Comparison of ENCODE assay signal across 8 cellular contexts in the genomic region with DNA sequence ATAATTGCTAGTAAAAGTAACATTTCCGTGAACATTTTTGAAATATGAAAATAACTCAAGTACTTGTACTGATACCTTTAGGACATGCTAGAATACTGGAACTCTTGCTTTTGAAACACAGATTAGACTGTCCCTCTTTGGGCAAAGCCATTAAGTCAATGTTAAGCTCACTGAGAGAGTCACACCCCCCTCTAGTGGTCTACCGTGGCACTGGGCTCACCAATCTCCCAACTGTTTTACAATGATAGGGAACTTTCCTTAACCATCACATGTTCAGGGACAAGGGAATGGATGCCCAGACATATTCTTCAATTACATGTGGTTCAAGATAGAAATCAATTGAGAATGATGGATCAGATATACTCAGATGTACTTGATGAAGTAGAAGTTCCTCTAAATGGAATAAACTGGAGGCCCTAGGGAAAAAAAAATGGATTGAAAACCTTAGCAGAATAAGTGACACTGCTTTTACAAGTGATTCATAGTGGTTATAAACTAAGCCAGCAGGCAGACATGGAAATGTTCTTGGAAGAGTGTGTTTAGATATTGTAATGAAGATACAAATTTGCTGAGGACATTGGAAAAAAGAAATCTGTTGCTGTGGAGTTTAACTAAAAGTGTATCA. TPM values are rescaled to one million over a fixed set of nuclear protein-coding genes. Genes with fewer than 3 reads are reported as not detected.
DNase-seq lines count a peak whose midpoint lies in the region; ATAC-seq and TF ChIP-seq lines count a peak whose summit lies in the region.

No MANE protein-coding gene starts in this region.

- CTCF ChIA-PET in Caco-2 (lab: Charles Lee) = interaction anchor here (0.6 to 4.3 kb wide), 23 partner anchors 9 to 699 kb away, joined by 3 to 28 read pairs (median 4); no protein-coding TSS in a partner anchor

- peak overlapping the region; percentile 73 for H3K27ac Mint-ChIP-seq in Caco-2 (ENCODE audit: unreplicated experiment)
- H3K27ac Mint-ChIP-seq in activated T-helper 2 cell treated with anti-CD3 and anti-CD28 coated beads, Interferon-gamma antibody, Interleukin-2, Interleukin-4, amounts not matched to agents 10 μg/mL and 5 μg/mL and 100 μg/mL, durations not matched to agents 14 hours and 24 hours and 36 hours = no peak overlapping the region

- H2AFZ ChIP-seq in osteoblast (ENCODE audit: low read length) = no peak overlapping the region

- intact Hi-C loops in Caco-2 (cut with micrococcal nuclease; ENCODE audit: unreplicated experiment) = loop anchor here (1.0 to 5.0 kb wide), 5 partner anchors 91 to 270 kb away; no protein-coding TSS in a partner anchor
- intact Hi-C loops in activated T-helper 2 cell treated with anti-CD3 and anti-CD28 coated beads, Interferon-gamma antibody, Interleukin-2, Interleukin-4, amounts not matched to agents 10 μg/mL and 5 μg/mL and 100 μg/mL, durations not matched to agents 14 hours and 24 hours and 36 hours (cut with micrococcal nuclease) = loop anchor here (1.0 kb wide), 1 partner anchor 130 kb away; no protein-coding TSS in a partner anchor
- intact Hi-C loops in thyroid gland (cut with DNase I) = no loop called here

- H3K4me3 Mint-ChIP-seq in Caco-2 (ENCODE audit: unreplicated experiment) = no peak overlapping the region
- no peak overlapping the region for H3K4me3 Mint-ChIP-seq in activated T-helper 2 cell treated with anti-CD3 and anti-CD28 coated beads, Interferon-gamma antibody, Interleukin-2, Interleukin-4, amounts not matched to agents 10 μg/mL and 5 μg/mL and 100 μg/mL, durations not matched to agents 14 hours and 24 hours and 36 hours (ENCODE audit: low read depth)

- H4K20me1 ChIP-seq in osteoblast (ENCODE audit: insufficient read depth, low read length) = no peaks in the 10 kb centered on the region

- H3K36me3 ChIP-seq in Caco-2 (ENCODE audit: control insufficient read depth, insufficient read depth, low read length) = no peaks in the 10 kb centered on the region
- no peaks in the 10 kb centered on the region for H3K36me3 ChIP-seq in osteoblast (ENCODE audit: insufficient read depth, low read length)
- H3K36me3 ChIP-seq in thyroid gland = no peaks in the 10 kb centered on the region

- no peaks in the 10 kb centered on the region for H3K36me3 Mint-ChIP-seq in Caco-2 (ENCODE audit: insufficient read depth, unreplicated experiment)
- H3K36me3 Mint-ChIP-seq in activated T-helper 2 cell treated with anti-CD3 and anti-CD28 coated beads, Interferon-gamma antibody, Interleukin-2, Interleukin-4, amounts not matched to agents 10 μg/mL and 5 μg/mL and 100 μg/mL, durations not matched to agents 14 hours and 24 hours and 36 hours (ENCODE audit: low read depth) = no peaks in the 10 kb centered on the region

- no peaks in the 10 kb centered on the region for H3K9me3 ChIP-seq in Caco-2
- H3K9me3 ChIP-seq in osteoblast (ENCODE audit: low read depth, low read length) = no peaks in the 10 kb centered on the region
- H3K9me3 ChIP-seq in thyroid gland = no peaks in the 10 kb centered on the region

- DNase-seq in Caco-2 (peak; percentile 88 to 95), HPDE6-E6E7 (ENCODE audit: extremely low spot score) (peak; percentile 34), RPMI7951 (ENCODE audit: low read depth) (peak; percentile 56), foreskin keratinocyte (peak in 1 of 2 donors; percentile 63), osteoblast (ENCODE audit: insufficient read length, low spot score, missing footprints) (peak; percentile 83), thyroid gland (peak; percentile 36 to 51)
- DNase-seq in activated T-helper 2 cell treated with anti-CD3 and anti-CD28 coated beads, Interferon-gamma antibody, Interleukin-2, Interleukin-4, amounts not matched to agents 10 μg/mL and 5 μg/mL and 100 μg/mL, durations not matched to agents 14 hours and 24 hours and 36 hours (ENCODE audit: low spot score) = peak; percentile 20

- H3K4me3 ChIP-seq in Caco-2 (ENCODE audit: low read depth, low read length) (no peak overlapping the region), osteoblast (ENCODE audit: insufficient read depth, low read length) (no peak overlapping the region), thyroid gland (replicated peaks in 1 of 3) (no peak overlapping the region)

- H3K27me3 ChIP-seq in Caco-2 (replicated peaks; ENCODE audit: control insufficient read depth, insufficient read depth, low read length) = no peaks in the 10 kb centered on the region
- no peaks in the 10 kb centered on the region for H3K27me3 ChIP-seq in foreskin keratinocyte
- no peaks in the 10 kb centered on the region for H3K27me3 ChIP-seq in osteoblast (ENCODE audit: insufficient read depth, low read length)
- H3K27me3 ChIP-seq in thyroid gland = no peaks in the 10 kb centered on the region

- no peak overlapping the region for H3K27ac ChIP-seq in foreskin keratinocyte
- H3K27ac ChIP-seq in osteoblast (ENCODE audit: low read depth, low read length) = no peak overlapping the region
- H3K27ac ChIP-seq in thyroid gland = no peak overlapping the region

- peaks cover 7% of the 10 kb centered on the region for H3K4me1 ChIP-seq in Caco-2
- peaks cover 13% of the 10 kb centered on the region for H3K4me1 ChIP-seq in foreskin keratinocyte
- peaks cover 10% of the 10 kb centered on the region for H3K4me1 ChIP-seq in osteoblast (ENCODE audit: insufficient read depth, low read length)
- no peaks in the 10 kb centered on the region for H3K4me1 ChIP-seq in thyroid gland

- peak; percentile 87 for ATAC-seq in foreskin keratinocyte
- no peak for ATAC-seq in GM18873 (IDR thresholded peaks at IDR 0.05; ENCODE audit: low FRiP score, unreplicated experiment)

- WGBS in thyroid gland, 2 donors = 2 to 4% methylated on average over 2 of the region's 2 CpGs

- H3K9me3 Mint-ChIP-seq in Caco-2 (ENCODE audit: unreplicated experiment) = no peaks in the 10 kb centered on the region
- H3K9me3 Mint-ChIP-seq in activated T-helper 2 cell treated with anti-CD3 and anti-CD28 coated beads, Interferon-gamma antibody, Interleukin-2, Interleukin-4, amounts not matched to agents 10 μg/mL and 5 μg/mL and 100 μg/mL, durations not matched to agents 14 hours and 24 hours and 36 hours = no peaks in the 10 kb centered on the region

- no peak for TF ChIP-seq POLR2A in thyroid gland (IDR thresholded peaks at IDR 0.05)

- TF ChIP-seq CTCF in Caco-2 (IDR thresholded peaks at IDR 0.05; ENCODE audit: insufficient read depth in 1 of 2, low read depth in 1 of 2, low read length in 1 of 2, severe bottlenecking in 1 of 2, unreplicated experiment in 1 of 2) (peak; percentile 98 to 99), foreskin keratinocyte (conservative IDR thresholded peaks at IDR 0.05) (peak; percentile 89), osteoblast (IDR thresholded peaks at IDR 0.05; ENCODE audit: extremely low read depth, low read depth, low read length) (peak; percentile 98), thyroid gland (IDR thresholded peaks at IDR 0.05) (peak in 4 of 6 experiments; percentile 22 to 73 (median 52))

- POLR2A ChIA-PET in Caco-2 (lab: Charles Lee) = interaction anchor here (0.5 kb wide), 1 partner anchor 29 kb away, joined by 3 read pairs; no protein-coding TSS in a partner anchor

- no peaks in the 10 kb centered on the region for H3K79me2 ChIP-seq in osteoblast (ENCODE audit: insufficient read depth, low read length)

- H3K4me1 Mint-ChIP-seq in Caco-2 (ENCODE audit: low read depth, unreplicated experiment) = peaks cover 21% of the 10 kb centered on the region
- H3K4me1 Mint-ChIP-seq in activated T-helper 2 cell treated with anti-CD3 and anti-CD28 coated beads, Interferon-gamma antibody, Interleukin-2, Interleukin-4, amounts not matched to agents 10 μg/mL and 5 μg/mL and 100 μg/mL, durations not matched to agents 14 hours and 24 hours and 36 hours (ENCODE audit: low read depth) = no peaks in the 10 kb centered on the region

- H3K27me3 Mint-ChIP-seq in Caco-2 (ENCODE audit: insufficient read depth, unreplicated experiment) = no peaks in the 10 kb centered on the region
- peaks cover 3% of the 10 kb centered on the region for H3K27me3 Mint-ChIP-seq in activated T-helper 2 cell treated with anti-CD3 and anti-CD28 coated beads, Interferon-gamma antibody, Interleukin-2, Interleukin-4, amounts not matched to agents 10 μg/mL and 5 μg/mL and 100 μg/mL, durations not matched to agents 14 hours and 24 hours and 36 hours (ENCODE audit: low read depth)

- BruUV-seq in Caco-2 (replicated peaks; lab: Mats Ljungman, UMichigan) = no TSS peak

- no peak overlapping the region for H3K4me2 ChIP-seq in osteoblast (ENCODE audit: insufficient read depth, low read length)

RNA-seq across cellular contexts. Expression of a gene that starts 17.8 kb away (rescaled TPM):
- not detected in 2 replicates for total RNA-seq in Caco-2 (2022)
- total RNA-seq in RPMI7951 (2014; rRNA removed; shearing (Covaris generic)) = not detected in 2 replicates
- not detected in 2 replicates for total RNA-seq in activated T-helper 2 cell treated with anti-CD3 and anti-CD28 coated beads, Interferon-gamma antibody, Interleukin-2, Interleukin-4, amounts not matched to agents 10 μg/mL and 5 μg/mL and 100 μg/mL, durations not matched to agents 14 hours and 24 hours and 36 hours
- 0.18 TPM in 1 of 2 replicates, not detected in the other for total RNA-seq in foreskin keratinocyte
- polyA plus RNA-seq in foreskin keratinocyte = not detected in 2 replicates
- total RNA-seq in osteoblast = under 0.01 TPM in 1 of 2 replicates, not detected in the other
- 1 to 10 TPM in 1 of 4 donors, under 1 TPM in 3; under 0.01 to 1.6 (median 0.42) TPM for total RNA-seq in thyroid gland

RNA-seq across cellular contexts. Expression of a gene that starts 42.0 kb away (rescaled TPM):
- total RNA-seq in Caco-2 (2022) (not detected in 2 replicates), foreskin keratinocyte (not detected in 2 replicates), osteoblast (not detected in 2 replicates), thyroid gland (not detected)
- total RNA-seq in RPMI7951 (2014; rRNA removed; shearing (Covaris generic)) = not detected in 2 replicates
- not detected in 2 replicates for total RNA-seq in activated T-helper 2 cell treated with anti-CD3 and anti-CD28 coated beads, Interferon-gamma antibody, Interleukin-2, Interleukin-4, amounts not matched to agents 10 μg/mL and 5 μg/mL and 100 μg/mL, durations not matched to agents 14 hours and 24 hours and 36 hours
- polyA plus RNA-seq in foreskin keratinocyte = not detected in 2 replicates

RNA-seq across cellular contexts. Expression of a gene that starts 59.8 kb away (rescaled TPM):
- not detected in 2 replicates for total RNA-seq in Caco-2 (2022)
- total RNA-seq in RPMI7951 (2014; rRNA removed; shearing (Covaris generic)) = not detected in 2 replicates
- not detected in 2 replicates for total RNA-seq in activated T-helper 2 cell treated with anti-CD3 and anti-CD28 coated beads, Interferon-gamma antibody, Interleukin-2, Interleukin-4, amounts not matched to agents 10 μg/mL and 5 μg/mL and 100 μg/mL, durations not matched to agents 14 hours and 24 hours and 36 hours
- total RNA-seq in foreskin keratinocyte = not detected in 2 replicates
- not detected in 2 replicates for polyA plus RNA-seq in foreskin keratinocyte
- total RNA-seq in osteoblast = not detected in 2 replicates
- total RNA-seq in thyroid gland = not detected
